In the genomic region with DNA sequence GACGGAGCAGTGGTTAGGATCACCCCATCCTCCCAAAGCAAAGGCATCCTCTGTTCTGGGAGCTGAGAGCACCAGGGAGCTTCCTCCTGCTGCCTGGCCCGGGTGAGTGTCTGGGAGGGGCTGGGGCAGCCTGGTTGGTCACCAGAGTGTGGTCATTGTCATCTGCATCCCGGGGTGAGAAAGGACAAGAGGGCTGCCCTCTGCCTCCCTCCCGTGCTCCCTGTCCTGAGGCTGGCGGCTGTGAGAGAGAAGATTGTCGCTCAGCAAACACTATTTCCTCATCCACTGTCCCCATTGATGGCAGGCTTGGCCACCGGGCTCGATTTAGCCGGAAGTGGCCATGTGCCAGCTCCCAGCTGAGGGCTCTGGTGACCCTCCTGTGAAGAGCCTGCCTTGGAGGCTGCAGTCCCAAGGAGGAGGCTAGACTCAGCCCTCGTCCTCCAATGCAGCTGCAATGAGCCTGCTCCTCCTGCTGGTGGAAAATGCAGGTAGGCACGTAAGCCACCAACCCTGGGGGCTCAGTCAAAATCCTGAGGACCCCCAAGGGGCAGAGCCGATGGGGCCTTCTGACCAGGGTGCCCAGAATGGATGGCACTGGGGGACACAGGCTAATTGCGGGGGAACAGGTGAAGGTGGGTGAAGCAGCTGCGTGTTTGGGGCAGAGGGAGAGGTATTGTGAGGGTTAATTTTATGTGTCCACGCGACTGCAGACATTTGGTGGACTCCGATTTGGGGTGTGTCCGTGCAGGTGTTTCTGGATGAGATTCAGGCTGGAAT, we compare ENCODE assay signal across 10 cellular contexts.
DNase-seq lines count a peak whose midpoint lies in the region; ATAC-seq, FAIRE-seq and TF ChIP-seq lines count a peak whose summit lies in the region.
"Had no signal": no experiment of that assay in that cellular context is flagged by ENCODE, and none has a peak within 500 bp of the region (broad histone marks: within the 10 kb centered on the region; RNA-seq: fewer than 3 reads in every experiment).

No MANE protein-coding gene starts in this region.

- POLR2A ChIA-PET in GM12878 (lab: Charles Lee): no interaction called here
- POLR2A ChIA-PET in CD4-positive, alpha-beta memory T cell (lab: Charles Lee; ENCODE audit: partially characterized antibody): no interaction called here

- no peak overlapping the region for H3K9ac ChIP-seq in GM12878 (ENCODE audit: control insufficient read depth, insufficient read depth, low read length)
- H3K9ac ChIP-seq in mesendoderm (ENCODE audit: low read length): no peak overlapping the region

- no TSS peak for BruUV-seq in GM12878 (replicated peaks; lab: Mats Ljungman, UMichigan)

- ATAC-seq in GM12878: no peak
- no peak for ATAC-seq in HG02588 (IDR thresholded peaks at IDR 0.05; ENCODE audit: unreplicated experiment)

- RAD21 ChIA-PET in GM12878 (lab: Charles Lee; ENCODE audit: unreplicated experiment): no interaction called here

- H4K8ac ChIP-seq in mesendoderm (ENCODE audit: low read depth, low read length): no peak overlapping the region

- no peaks in the 10 kb centered on the region for H3K4me1 ChIP-seq in GM12878 (ENCODE audit: control insufficient read depth, insufficient read depth, low read length)
- peaks cover 9% of the 10 kb centered on the region for H3K4me1 ChIP-seq in mesendoderm (ENCODE audit: control insufficient read depth, low read depth, low read length)
- no peaks in the 10 kb centered on the region for H3K4me1 ChIP-seq in effector memory CD4-positive, alpha-beta T cell (ENCODE audit: control insufficient read depth, insufficient read depth, low read length, poor library complexity, severe bottlenecking)
- no peaks in the 10 kb centered on the region for H3K4me1 ChIP-seq in CD4-positive, alpha-beta memory T cell (ENCODE audit: insufficient read depth, low read length)

- H3K4me3 ChIP-seq in GM12878: no peak overlapping the region
- H3K4me3 ChIP-seq in mesendoderm (ENCODE audit: low read length): no peak overlapping the region
- no peak overlapping the region for H3K4me3 ChIP-seq in effector memory CD4-positive, alpha-beta T cell (ENCODE audit: insufficient read depth, low read depth, low read length, poor library complexity, severe bottlenecking)
- no peak overlapping the region for H3K4me3 ChIP-seq in CD4-positive, alpha-beta memory T cell (ENCODE audit: low read length in 2 of 2)

- in situ Hi-C loops in GM12878 (cut with MboI): no loop called here

- CTCF ChIA-PET in GM12878 (lab: Yijun Ruan, JAX): no interaction called here
- CTCF ChIA-PET in CD4-positive, alpha-beta memory T cell (lab: Charles Lee; ENCODE audit: partially characterized antibody): no interaction called here

- H3K9me3 ChIP-seq in GM12878 (replicated peaks; ENCODE audit: control insufficient read depth, insufficient read depth, low read length): no peaks in the 10 kb centered on the region
- H3K9me3 ChIP-seq in effector memory CD4-positive, alpha-beta T cell (ENCODE audit: control insufficient read depth, low read length): no peaks in the 10 kb centered on the region
- H3K9me3 ChIP-seq in CD4-positive, alpha-beta memory T cell (ENCODE audit: control insufficient read depth in 1 of 2, low read length in 2 of 2): no peaks in the 10 kb centered on the region

- no peak overlapping the region for H3K27ac Mint-ChIP-seq in CD4-positive, alpha-beta memory T cell
- H3K27ac Mint-ChIP-seq: activated naive CD8-positive, alpha-beta T cell had no signal

- TF ChIP-seq EP300 in GM12878 (IDR thresholded peaks at IDR 0.05; ENCODE audit: borderline replicate concordance in 1 of 2, control insufficient read depth in 1 of 2, low read depth in 2 of 2, low read length in 2 of 2): no peak

- H3K4me2 ChIP-seq in GM12878 (ENCODE audit: control insufficient read depth, insufficient read depth) (no peak overlapping the region), mesendoderm (ENCODE audit: low read length) (no peak overlapping the region)

- H2AFZ ChIP-seq in GM12878 (ENCODE audit: control insufficient read depth, low read depth, low read length): no peak overlapping the region

- no peak overlapping the region for H2BK5ac ChIP-seq in mesendoderm (ENCODE audit: low read length)

- H3K56ac ChIP-seq in mesendoderm (ENCODE audit: low read length): no peak overlapping the region

- no peak overlapping the region for H3K18ac ChIP-seq in mesendoderm (ENCODE audit: low read length)

- intact Hi-C loops in GM12878 (cut with micrococcal nuclease; ENCODE audit: unreplicated experiment): no loop called here
- intact Hi-C loops in CD4-positive, alpha-beta memory T cell (cut with micrococcal nuclease): no loop called here

- no peak overlapping the region for H2AK5ac ChIP-seq in mesendoderm (ENCODE audit: low read length)

- H3K27me3 Mint-ChIP-seq in CD4-positive, alpha-beta memory T cell: peaks cover 2% of the 10 kb centered on the region in 2 donors
- H3K27me3 Mint-ChIP-seq: activated naive CD8-positive, alpha-beta T cell had no signal

- H3K79me2 ChIP-seq in GM12878 (ENCODE audit: control insufficient read depth, insufficient read depth, low read length): no peaks in the 10 kb centered on the region
- H3K79me2 ChIP-seq in mesendoderm (ENCODE audit: control insufficient read depth, insufficient read depth, low read length): no peaks in the 10 kb centered on the region

- H4K5ac ChIP-seq in mesendoderm (ENCODE audit: low read length): no peak overlapping the region

- no peak for TF ChIP-seq RAD21 in GM12878 (IDR thresholded peaks at IDR 0.05; ENCODE audit: insufficient read depth, low read depth, low read length)

- H2BK15ac ChIP-seq in mesendoderm (replicated peaks; ENCODE audit: low read depth): no peak overlapping the region

- SMC1A ChIA-PET in GM12878 (lab: Charles Lee; ENCODE audit: uncharacterized antibody, unreplicated experiment): no interaction called here

- DNase-seq in COR-L47 (lab: John Stamatoyannopoulos, UW): peak; percentile 75
- no peak for DNase-seq in GM12878 (ENCODE audit: low read depth, low spot score)
- DNase-seq in mesendoderm: peak; percentile 49
- DNase-seq in Kasumi-1 (lab: John Stamatoyannopoulos, UW): no peak
- no peak for DNase-seq in effector memory CD4-positive, alpha-beta T cell
- no peak for DNase-seq in CD4-positive, alpha-beta memory T cell
- DNase-seq: nucleus accumbens had no signal

- no peak overlapping the region for H3K4me3 Mint-ChIP-seq in CD4-positive, alpha-beta memory T cell
- H3K4me3 Mint-ChIP-seq: activated naive CD8-positive, alpha-beta T cell had no signal

- H3K4ac ChIP-seq in mesendoderm (ENCODE audit: low read depth, low read length): no peak overlapping the region

- FAIRE-seq in GM12878 (lab: Jason Lieb, UNC): no peak

- no peaks in the 10 kb centered on the region for H3K36me3 ChIP-seq in GM12878 (ENCODE audit: control insufficient read depth in 2 of 2, insufficient read depth in 2 of 2, low read length in 1 of 2)
- no peaks in the 10 kb centered on the region for H3K36me3 ChIP-seq in mesendoderm (ENCODE audit: control insufficient read depth, insufficient read depth, low read length)
- H3K36me3 ChIP-seq in effector memory CD4-positive, alpha-beta T cell (ENCODE audit: control insufficient read depth, insufficient read depth, low read length): no peaks in the 10 kb centered on the region
- H3K36me3 ChIP-seq in CD4-positive, alpha-beta memory T cell (ENCODE audit: insufficient read depth, low read length): no peaks in the 10 kb centered on the region

- H3K27ac ChIP-seq in GM12878 (ENCODE audit: control insufficient read depth, insufficient read depth) (no peak overlapping the region), mesendoderm (ENCODE audit: low read depth, low read length) (no peak overlapping the region)
- no peak overlapping the region for H3K27ac ChIP-seq in effector memory CD4-positive, alpha-beta T cell (ENCODE audit: insufficient read depth, low read length, poor library complexity, severe bottlenecking)
- no peak overlapping the region for H3K27ac ChIP-seq in CD4-positive, alpha-beta memory T cell (ENCODE audit: low read depth, low read length)

- no peaks in the 10 kb centered on the region for H3K36me3 Mint-ChIP-seq in CD4-positive, alpha-beta memory T cell
- H3K36me3 Mint-ChIP-seq: activated naive CD8-positive, alpha-beta T cell had no signal

- no peaks in the 10 kb centered on the region for H3K4me1 Mint-ChIP-seq in CD4-positive, alpha-beta memory T cell

- H4K20me1 ChIP-seq in GM12878 (ENCODE audit: control insufficient read depth, insufficient read depth): no peaks in the 10 kb centered on the region

- TF ChIP-seq POLR2A in GM12878 (IDR thresholded peaks at IDR 0.05; ENCODE audit: low read depth, low read length): no peak

- no peak overlapping the region for H3K23ac ChIP-seq in mesendoderm (ENCODE audit: low read length)

- H3K27me3 ChIP-seq in GM12878 (replicated peaks in 1 of 2; ENCODE audit: control insufficient read depth in 2 of 2, insufficient read depth in 2 of 2, low read length in 1 of 2): no peaks in the 10 kb centered on the region
- H3K27me3 ChIP-seq in mesendoderm (ENCODE audit: insufficient read depth, low read length, poor library complexity): no peaks in the 10 kb centered on the region
- H3K27me3 ChIP-seq in effector memory CD4-positive, alpha-beta T cell (replicated peaks; ENCODE audit: control insufficient read depth, insufficient read depth, low read length, poor library complexity, severe bottlenecking): no peaks in the 10 kb centered on the region
- no peaks in the 10 kb centered on the region for H3K27me3 ChIP-seq in CD4-positive, alpha-beta memory T cell (ENCODE audit: insufficient read depth, low read length)

- 25% methylated on average over 18 of the region's 18 CpGs for WGBS in GM12878 (ENCODE audit: insufficient coverage, insufficient replicate concordance, low lambda C conversion rate, missing lambda C conversion rate)
- no CpG with 5 or more reads among the region's 18 CpGs for WGBS in mesendoderm (ENCODE audit: extremely low coverage, insufficient coverage, low lambda C conversion rate)

- no peaks in the 10 kb centered on the region for H3K79me1 ChIP-seq in mesendoderm (ENCODE audit: low read length)

- no peaks in the 10 kb centered on the region for H3K9me3 Mint-ChIP-seq in CD4-positive, alpha-beta memory T cell

- H2BK120ac ChIP-seq in mesendoderm (ENCODE audit: low read depth, low read length): no peak overlapping the region

- peak; percentile 42 for TF ChIP-seq CTCF in LNCAP (IDR thresholded peaks at IDR 0.05)
- TF ChIP-seq CTCF in GM12878 (IDR thresholded peaks at IDR 0.05 in 2 of 3, conservative IDR thresholded peaks at IDR 0.05 in 1 of 3; ENCODE audit: control insufficient read depth in 2 of 3, extremely low read depth in 1 of 3, insufficient read depth in 1 of 3, low read depth in 3 of 3, low read length in 3 of 3): peak in 2 of 3 experiments; percentile 9 to 23; a peak in 2 of 6 replicates

TF ChIP-seq in GM12878, 131 proteins besides CTCF, POLR2A, EP300 and RAD21:
- TF ChIP-seq SPI1 (IDR thresholded peaks at IDR 0.05; ENCODE audit: borderline replicate concordance, insufficient read depth, low read depth, low read length) (no peak), WRNIP1 (IDR thresholded peaks at IDR 0.05; ENCODE audit: borderline replicate concordance, low read depth, low read length) (no peak), NR2C2 (IDR thresholded peaks at IDR 0.05; ENCODE audit: borderline replicate concordance, control insufficient read depth, insufficient read length, low read depth) (no peak), RBBP5 (conservative IDR thresholded peaks at IDR 0.05) (no peak), SREBF1 (IDR thresholded peaks at IDR 0.05; ENCODE audit: low read length) (no peak), HCFC1 (IDR thresholded peaks at IDR 0.05; ENCODE audit: low read length) (no peak)

Comparison
In these comparisons a context has a peak if more than half of its experiments do, and no peak if none do; other contexts are left out.
1. DNase-seq: peak in COR-L47 (single experiment) and mesendoderm (single experiment); none in GM12878 (single experiment), Kasumi-1 (0 of 2), effector memory CD4-positive, alpha-beta T cell (0 of 3) and CD4-positive, alpha-beta memory T cell (0 of 5).